ENCODE assay signal across 27 cellular contexts in the genomic region with DNA sequence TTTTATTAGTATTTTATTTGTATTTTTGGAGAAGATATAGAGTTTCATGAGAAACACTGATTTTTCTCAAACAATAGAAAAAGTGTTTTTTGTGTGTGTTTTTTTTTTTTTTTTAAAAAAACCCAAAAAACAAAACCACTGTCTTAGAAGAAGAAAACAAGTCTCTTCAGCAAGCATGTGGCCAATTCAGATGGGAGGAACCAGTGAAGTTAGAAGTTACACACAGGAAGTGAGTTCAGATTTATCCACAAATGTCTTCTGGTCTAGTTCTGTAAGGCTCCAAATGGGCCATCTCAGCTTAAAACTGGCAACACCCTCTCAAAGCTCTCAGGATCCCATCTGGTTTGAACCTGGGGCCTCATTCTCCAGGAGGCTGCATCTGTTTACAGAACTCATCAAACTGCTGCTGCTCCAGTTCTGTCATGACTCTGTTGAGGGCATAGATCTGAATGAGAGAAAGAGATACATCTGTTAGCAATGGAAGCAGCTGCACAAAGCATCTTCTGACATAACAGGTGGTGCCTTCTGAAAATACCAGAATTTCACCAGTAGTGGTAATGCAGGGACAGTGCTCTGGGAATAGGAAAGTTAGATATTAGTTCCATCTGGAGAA. TPM values are rescaled to one million over a fixed set of nuclear protein-coding genes. Genes with fewer than 3 reads are reported as not detected.
DNase-seq lines count a peak whose midpoint lies in the region; ATAC-seq and TF ChIP-seq lines count a peak whose summit lies in the region.
"Had no signal": no experiment of that assay in that cellular context is flagged by ENCODE, and none has a peak within 500 bp of the region (broad histone marks: within the 10 kb centered on the region; RNA-seq: fewer than 3 reads in every experiment).

No MANE protein-coding gene starts in this region.

- H3K9me3 Mint-ChIP-seq in activated CD4-positive, alpha-beta memory T cell treated with anti-CD3 and anti-CD28 coated beads, Interleukin-2, amount 10 ng/mL, durations not matched to agents 7 days and 5 days: no peaks in the 10 kb centered on the region
- H3K9me3 Mint-ChIP-seq in activated CD4-positive, alpha-beta memory T cell treated with anti-CD3 and anti-CD28 coated beads for 36 hours: peaks cover 3% of the 10 kb centered on the region
- H3K9me3 Mint-ChIP-seq in brain: peaks cover 0 to 8% (median 0%) of the 10 kb centered on the region in 5 experiments
- H3K9me3 Mint-ChIP-seq: CD4-positive, alpha-beta memory T cell; memory B cell; stimulated activated naive CD8-positive, alpha-beta T cell treated with anti-CD3 and anti-CD28 coated beads, Interleukin-15, Interleukin-2, amounts not matched to agents 100 ng/mL and 50 ng/mL, for 24 hours had no signal

- DNase-seq in activated CD4-positive, alpha-beta memory T cell treated with anti-CD3 and anti-CD28 coated beads, Interleukin-2, amount 10 ng/mL, durations not matched to agents 7 days and 5 days: no peak
- DNase-seq in activated CD4-positive, alpha-beta memory T cell treated with anti-CD3 and anti-CD28 coated beads for 36 hours: no peak
- peak; percentile 95 for DNase-seq in NCI-H2171 treated with DMSO at 0.1 percent for 48 hours (lab: John Stamatoyannopoulos, UW)
- DNase-seq in retina: peak; percentile 21
- DNase-seq in stimulated activated CD4-positive, alpha-beta T cell treated with anti-CD3 and anti-CD28 coated beads, Interleukin-1b, Interleukin-23, amount 100 ng/mL, for 48 hours: no peak
- DNase-seq in NCI-H748 (lab: John Stamatoyannopoulos, UW; ENCODE audit: unreplicated experiment): no peak
- DNase-seq: activated CD4-positive, alpha-beta T cell treated with anti-CD3 and anti-CD28 coated beads for 36 hours; activated effector memory CD4-positive, alpha-beta T cell treated with anti-CD3 and anti-CD28 coated beads, Interleukin-2, amount 50 U/mL, for 16 hours; activated naive CD8-positive, alpha-beta T cell treated with anti-CD3 and anti-CD28 coated beads, Interleukin-2, amount 10 ng/mL, durations not matched to agents 7 days and 5 days; activated T-cell treated with anti-CD3 and anti-CD28 coated beads, Interleukin-2, amount 50 U/mL, for 1 hour; AML-193; aorta; CD4-positive, alpha-beta memory T cell; left lung; MM.1S; NCI-H1417; NCI-H2081 treated with DMSO at 0.1 percent for 48 hours; posterior cingulate gyrus; right cardiac atrium; SK-N-SH; stimulated activated CD4-positive, alpha-beta T cell treated with anti-CD3 and anti-CD28 coated beads, Interleukin-2, amount 100 ng/mL, for 24 hours had no signal

- no peak for ATAC-seq in GM19328 (IDR thresholded peaks at IDR 0.05; ENCODE audit: unreplicated experiment)
- ATAC-seq: A549; activated CD4-positive, alpha-beta T cell treated with anti-CD3 and anti-CD28 coated beads for 36 hours; left lung; right cardiac atrium had no signal

- H3K4me3 Mint-ChIP-seq in activated CD4-positive, alpha-beta memory T cell treated with anti-CD3 and anti-CD28 coated beads, Interleukin-2, amount 10 ng/mL, durations not matched to agents 7 days and 5 days: no peak overlapping the region
- H3K4me3 Mint-ChIP-seq in activated CD4-positive, alpha-beta memory T cell treated with anti-CD3 and anti-CD28 coated beads for 36 hours: no peak overlapping the region
- no peak overlapping the region for H3K4me3 Mint-ChIP-seq in brain
- H3K4me3 Mint-ChIP-seq: activated CD4-positive, alpha-beta T cell treated with anti-CD3 and anti-CD28 coated beads for 36 hours; activated naive CD8-positive, alpha-beta T cell treated with anti-CD3 and anti-CD28 coated beads, Interleukin-2, amount 10 ng/mL, durations not matched to agents 7 days and 5 days; memory B cell; stimulated activated naive CD8-positive, alpha-beta T cell treated with anti-CD3 and anti-CD28 coated beads, Interleukin-15, Interleukin-2, amounts not matched to agents 100 ng/mL and 50 ng/mL, for 24 hours had no signal

- no peak for TF ChIP-seq CTCF in brain (conservative IDR thresholded peaks at IDR 0.05)

- H3K27ac Mint-ChIP-seq in activated CD4-positive, alpha-beta memory T cell treated with anti-CD3 and anti-CD28 coated beads, Interleukin-2, amount 10 ng/mL, durations not matched to agents 7 days and 5 days: peak overlapping the region; percentile 53
- no peak overlapping the region for H3K27ac Mint-ChIP-seq in activated CD4-positive, alpha-beta memory T cell treated with anti-CD3 and anti-CD28 coated beads for 36 hours
- peak overlapping the region in 3 of 5 experiments; percentile 17 to 69 (median 37) for H3K27ac Mint-ChIP-seq in brain
- H3K27ac Mint-ChIP-seq: activated CD4-positive, alpha-beta T cell treated with anti-CD3 and anti-CD28 coated beads for 36 hours; activated naive CD8-positive, alpha-beta T cell treated with anti-CD3 and anti-CD28 coated beads, Interleukin-2, amount 10 ng/mL, durations not matched to agents 7 days and 5 days; memory B cell; stimulated activated naive CD8-positive, alpha-beta T cell treated with anti-CD3 and anti-CD28 coated beads, Interleukin-15, Interleukin-2, amounts not matched to agents 100 ng/mL and 50 ng/mL, for 24 hours had no signal

- intact Hi-C loops in activated CD4-positive, alpha-beta memory T cell treated with anti-CD3 and anti-CD28 coated beads for 36 hours (cut with micrococcal nuclease): no loop called here

- peaks cover 17% of the 10 kb centered on the region for H3K36me3 Mint-ChIP-seq in activated CD4-positive, alpha-beta memory T cell treated with anti-CD3 and anti-CD28 coated beads, Interleukin-2, amount 10 ng/mL, durations not matched to agents 7 days and 5 days (ENCODE audit: low read depth)
- H3K36me3 Mint-ChIP-seq in activated CD4-positive, alpha-beta memory T cell treated with anti-CD3 and anti-CD28 coated beads for 36 hours: peaks cover 8% of the 10 kb centered on the region
- H3K36me3 Mint-ChIP-seq in brain: peaks cover 74% of the 10 kb centered on the region

- POLR2A ChIA-PET in activated CD4-positive, alpha-beta memory T cell treated with anti-CD3 and anti-CD28 coated beads, Interleukin-2, amount 10 ng/mL, durations not matched to agents 7 days and 5 days (lab: Charles Lee): interaction anchor here (1.1 to 1.8 kb wide), 3 partner anchors 9 to 39 kb away, joined by 3 to 5 read pairs (median 5); partner anchors contain the start of gene ZNF691
- POLR2A ChIA-PET in activated CD4-positive, alpha-beta memory T cell treated with anti-CD3 and anti-CD28 coated beads for 36 hours (lab: Charles Lee): interaction anchor here (0.9 kb wide), 1 partner anchor 43 kb away, joined by 3 read pairs; no protein-coding TSS in a partner anchor

- CTCF ChIA-PET in activated CD4-positive, alpha-beta memory T cell treated with anti-CD3 and anti-CD28 coated beads, Interleukin-2, amount 10 ng/mL, durations not matched to agents 7 days and 5 days (lab: Charles Lee): interaction anchor here (0.9 to 1.8 kb wide), 5 partner anchors 9 to 266 kb away, joined by 3 to 7 read pairs (median 6); partner anchors contain the start of genes SVBP and ZNF691
- CTCF ChIA-PET in activated CD4-positive, alpha-beta memory T cell treated with anti-CD3 and anti-CD28 coated beads for 36 hours (lab: Charles Lee): interaction anchor here (1.4 kb wide), 1 partner anchor 10 kb away, joined by 3 read pairs; the partner anchor contains the start of genes ERMAP and SVBP

- H3K27me3 Mint-ChIP-seq in activated CD4-positive, alpha-beta memory T cell treated with anti-CD3 and anti-CD28 coated beads, Interleukin-2, amount 10 ng/mL, durations not matched to agents 7 days and 5 days: no peaks in the 10 kb centered on the region
- H3K27me3 Mint-ChIP-seq in activated CD4-positive, alpha-beta memory T cell treated with anti-CD3 and anti-CD28 coated beads for 36 hours: no peaks in the 10 kb centered on the region
- H3K27me3 Mint-ChIP-seq in brain: no peaks in the 10 kb centered on the region
- H3K27me3 Mint-ChIP-seq: activated CD4-positive, alpha-beta T cell treated with anti-CD3 and anti-CD28 coated beads for 36 hours; activated naive CD8-positive, alpha-beta T cell treated with anti-CD3 and anti-CD28 coated beads, Interleukin-2, amount 10 ng/mL, durations not matched to agents 7 days and 5 days; CD4-positive, alpha-beta memory T cell; memory B cell; stimulated activated naive CD8-positive, alpha-beta T cell treated with anti-CD3 and anti-CD28 coated beads, Interleukin-15, Interleukin-2, amounts not matched to agents 100 ng/mL and 50 ng/mL, for 24 hours had no signal

- H3K4me1 Mint-ChIP-seq in activated CD4-positive, alpha-beta memory T cell treated with anti-CD3 and anti-CD28 coated beads, Interleukin-2, amount 10 ng/mL, durations not matched to agents 7 days and 5 days: peaks cover 16% of the 10 kb centered on the region
- H3K4me1 Mint-ChIP-seq in activated CD4-positive, alpha-beta memory T cell treated with anti-CD3 and anti-CD28 coated beads for 36 hours (ENCODE audit: low read depth): peaks cover 3% of the 10 kb centered on the region
- H3K4me1 Mint-ChIP-seq in brain: peaks cover 50% of the 10 kb centered on the region

RNA-seq across cellular contexts. Expression of gene ERMAP, which starts 9.8 kb away (rescaled TPM):
- 1 to 10 TPM; 5.0 to 5.9 TPM for total RNA-seq in activated CD4-positive, alpha-beta memory T cell treated with anti-CD3 and anti-CD28 coated beads, Interleukin-2, amount 10 ng/mL, durations not matched to agents 7 days and 5 days
- 1 to 10 TPM; 3.4 to 4.5 TPM for total RNA-seq in activated CD4-positive, alpha-beta memory T cell treated with anti-CD3 and anti-CD28 coated beads for 36 hours
- polyA plus RNA-seq in brain (ENCODE audit: insufficient read depth, low read depth, low replicate concordance): 4.9 TPM

RNA-seq across cellular contexts. Expression of gene SVBP, which starts 10.0 kb away (rescaled TPM):
- total RNA-seq in activated CD4-positive, alpha-beta memory T cell treated with anti-CD3 and anti-CD28 coated beads, Interleukin-2, amount 10 ng/mL, durations not matched to agents 7 days and 5 days: 10 to 100 TPM; 17.4 to 19.2 TPM
- 10 to 100 TPM; 16.8 to 18.8 TPM for total RNA-seq in activated CD4-positive, alpha-beta memory T cell treated with anti-CD3 and anti-CD28 coated beads for 36 hours
- 97.6 TPM for polyA plus RNA-seq in brain (ENCODE audit: insufficient read depth, low read depth, low replicate concordance)

RNA-seq across cellular contexts. Expression of gene TMEM269, which starts 22.4 kb away (rescaled TPM):
- total RNA-seq in activated CD4-positive, alpha-beta memory T cell treated with anti-CD3 and anti-CD28 coated beads, Interleukin-2, amount 10 ng/mL, durations not matched to agents 7 days and 5 days: not detected
- under 1 TPM; 0.15 to 0.33 TPM for total RNA-seq in activated CD4-positive, alpha-beta memory T cell treated with anti-CD3 and anti-CD28 coated beads for 36 hours
- polyA plus RNA-seq in brain (ENCODE audit: insufficient read depth, low read depth, low replicate concordance): not detected
- total RNA-seq: glomerular endothelial cell had no signal
- polyA plus RNA-seq: aorta; CD4-positive, alpha-beta memory T cell; right cardiac atrium had no signal

RNA-seq across cellular contexts. Expression of gene ZNF691, which starts 39.3 kb away (rescaled TPM):
- total RNA-seq in activated CD4-positive, alpha-beta memory T cell treated with anti-CD3 and anti-CD28 coated beads, Interleukin-2, amount 10 ng/mL, durations not matched to agents 7 days and 5 days: 10 to 100 TPM; 10.4 to 12.6 TPM
- 1 to 10 TPM; 8.6 to 9.5 TPM for total RNA-seq in activated CD4-positive, alpha-beta memory T cell treated with anti-CD3 and anti-CD28 coated beads for 36 hours
- polyA plus RNA-seq in brain (ENCODE audit: insufficient read depth, low read depth, low replicate concordance): 13.1 TPM

RNA-seq across cellular contexts. Expression of gene C1orf50, which starts 40.1 kb away (rescaled TPM):
- 1 to 10 TPM; 7.1 to 7.2 TPM for total RNA-seq in activated CD4-positive, alpha-beta memory T cell treated with anti-CD3 and anti-CD28 coated beads, Interleukin-2, amount 10 ng/mL, durations not matched to agents 7 days and 5 days
- total RNA-seq in activated CD4-positive, alpha-beta memory T cell treated with anti-CD3 and anti-CD28 coated beads for 36 hours: 1 to 10 TPM; 5.6 to 7.6 TPM
- 13.3 TPM for polyA plus RNA-seq in brain (ENCODE audit: insufficient read depth, low read depth, low replicate concordance)

Comparison
In these comparisons a context has a peak if more than half of its experiments do, and no peak if none do; other contexts are left out.
1. DNase-seq: peak in NCI-H2171 treated with DMSO at 0.1 percent for 48 hours (single experiment) and retina (single experiment); none in activated CD4-positive, alpha-beta memory T cell treated with anti-CD3 and anti-CD28 coated beads, Interleukin-2, amount 10 ng/mL, durations not matched to agents 7 days and 5 days (single experiment), activated CD4-positive, alpha-beta memory T cell treated with anti-CD3 and anti-CD28 coated beads for 36 hours (single experiment), stimulated activated CD4-positive, alpha-beta T cell treated with anti-CD3 and anti-CD28 coated beads, Interleukin-1b, Interleukin-23, amount 100 ng/mL, for 48 hours (single experiment) and NCI-H748 (single experiment).